27 cellular contexts compared by ENCODE assay signal in genomic region chr7:102119925-102120324, GRCh38.
DNase-seq lines count a peak whose midpoint lies in the region; ATAC-seq and TF ChIP-seq lines count a peak whose summit lies in the region.
"Had no signal": no experiment of that assay in that cellular context is flagged by ENCODE, and none has a peak within 500 bp of the region (broad histone marks: within the 10 kb centered on the region; RNA-seq: fewer than 3 reads in every experiment).

No MANE protein-coding gene starts in this region.

- POLR2A ChIA-PET in WTC11 (lab: Charles Lee) = no interaction called here

- H3K4me3 Mint-ChIP-seq in WTC11 = no peak overlapping the region
- H3K4me3 Mint-ChIP-seq: activated CD4-positive, alpha-beta T cell treated with anti-CD3 and anti-CD28 coated beads for 36 hours; activated CD8-positive, alpha-beta T cell treated with anti-CD3 and anti-CD28 coated beads, Interleukin-2, amount 10 ng/mL, durations not matched to agents 7 days and 5 days; CD4-positive, CD25-positive, alpha-beta regulatory T cell; effector memory CD8-positive, alpha-beta T cell; naive thymus-derived CD8-positive, alpha-beta T cell; T-helper 2 cell treated with Interferon-gamma antibody and Interleukin-4, amounts not matched to agents 5 μg/mL and 100 μg/mL, for 36 hours had no signal

- no peaks in the 10 kb centered on the region for H3K27me3 Mint-ChIP-seq in WTC11 (ENCODE audit: low read depth)
- H3K27me3 Mint-ChIP-seq: activated CD4-positive, alpha-beta T cell treated with anti-CD3 and anti-CD28 coated beads for 36 hours; CD4-positive, CD25-positive, alpha-beta regulatory T cell; effector memory CD8-positive, alpha-beta T cell; naive thymus-derived CD8-positive, alpha-beta T cell had no signal

- DNase-seq in Ammon's horn (ENCODE audit: low spot score) = peak; percentile 20
- DNase-seq in WTC11 (ENCODE audit: low spot score) = no peak
- DNase-seq in islet precursor cell = peak; percentile 61
- DNase-seq in sciatic nerve (ENCODE audit: low spot score) = no peak
- no peak for DNase-seq in left lung
- DNase-seq: activated CD4-positive, alpha-beta T cell treated with anti-CD3 and anti-CD28 coated beads for 36 hours; activated CD8-positive, alpha-beta T cell treated with anti-CD3 and anti-CD28 coated beads, Interleukin-2, amount 10 ng/mL, durations not matched to agents 7 days and 5 days; CD4-positive, CD25-positive, alpha-beta regulatory T cell; cortex of kidney; effector memory CD8-positive, alpha-beta T cell; erythroblast; Karpas-422; naive thymus-derived CD8-positive, alpha-beta T cell; NCI-H1417; NCI-H2029; NCI-H524; NK-92 treated with Interleukin-12 subunit alpha and Interleukin-12 subunit beta, amount 100 ng/mL, for 24 hours; PC-3; stimulated activated naive CD4-positive, alpha-beta T cell had no signal

- peak overlapping the region in 1 of 2 donors; percentile 73 for H3K27ac ChIP-seq in left lung
- H3K27ac ChIP-seq: suprapubic skin had no signal

- TF ChIP-seq CTCF in WTC11 (IDR thresholded peaks at IDR 0.05) (no peak), left lung (IDR thresholded peaks at IDR 0.05) (no peak)

- H3K4me1 ChIP-seq in left lung = peaks cover 7 to 30% of the 10 kb centered on the region in 2 donors

- CTCF ChIA-PET in WTC11 (lab: Charles Lee) = interaction anchor here (0.8 kb wide), 1 partner anchor 8 kb away, joined by 3 read pairs; no protein-coding TSS in a partner anchor

- H3K9me3 Mint-ChIP-seq in WTC11 = no peaks in the 10 kb centered on the region
- H3K9me3 Mint-ChIP-seq: activated naive CD4-positive, alpha-beta T cell treated with anti-CD3 and anti-CD28 coated beads, Interleukin-2, amount 50 U/mL, for 72 hours; activated T-helper 2 cell treated with anti-CD3 and anti-CD28 coated beads, Interferon-gamma antibody, Interleukin-2, Interleukin-4, amounts not matched to agents 10 μg/mL and 5 μg/mL and 100 μg/mL, durations not matched to agents 14 hours and 24 hours and 36 hours; effector memory CD8-positive, alpha-beta T cell; naive thymus-derived CD8-positive, alpha-beta T cell; T-helper 2 cell treated with Interferon-gamma antibody and Interleukin-4, amounts not matched to agents 5 μg/mL and 100 μg/mL, for 36 hours had no signal

- H3K9me3 ChIP-seq in left lung = no peaks in the 10 kb centered on the region
- H3K9me3 ChIP-seq: HAP-1, suprapubic skin had no signal

- peaks cover 32% of the 10 kb centered on the region for H3K4me1 Mint-ChIP-seq in WTC11

- H3K36me3 Mint-ChIP-seq in WTC11 = peaks cover 19% of the 10 kb centered on the region

- H3K4me3 ChIP-seq in left lung = no peak overlapping the region
- H3K4me3 ChIP-seq: HAP-1, suprapubic skin had no signal

- ATAC-seq in WTC11 = no peak
- ATAC-seq in sciatic nerve = peak; percentile 20
- ATAC-seq in HG03175 (IDR thresholded peaks at IDR 0.05; ENCODE audit: unreplicated experiment) = no peak
- no peak for ATAC-seq in GM21717 (IDR thresholded peaks at IDR 0.05; ENCODE audit: unreplicated experiment)
- no peak for ATAC-seq in GM18873 (IDR thresholded peaks at IDR 0.05; ENCODE audit: low FRiP score, unreplicated experiment)
- no peak for ATAC-seq in left lung
- ATAC-seq: activated CD4-positive, alpha-beta T cell treated with anti-CD3 and anti-CD28 coated beads for 36 hours; activated CD8-positive, alpha-beta T cell treated with anti-CD3 and anti-CD28 coated beads, Interleukin-2, amount 10 ng/mL, durations not matched to agents 7 days and 5 days; activated naive CD4-positive, alpha-beta T cell treated with anti-CD3 and anti-CD28 coated beads, Interleukin-2, amount 50 U/mL, for 72 hours; effector memory CD8-positive, alpha-beta T cell; naive thymus-derived CD8-positive, alpha-beta T cell; PC-3 had no signal

- no peaks in the 10 kb centered on the region for H3K27me3 ChIP-seq in left lung
- H3K27me3 ChIP-seq: suprapubic skin had no signal

- peaks cover 0 to 33% of the 10 kb centered on the region in 2 donors for H3K36me3 ChIP-seq in left lung

- intact Hi-C loops in sciatic nerve (cut with DNase I) (no loop called here), left lung (cut with DNase I) (no loop called here)

- peak overlapping the region; percentile 78; the same call in 1 of the 2 replicates for H3K27ac Mint-ChIP-seq in WTC11
- H3K27ac Mint-ChIP-seq: activated CD4-positive, alpha-beta T cell treated with anti-CD3 and anti-CD28 coated beads for 36 hours; activated CD8-positive, alpha-beta T cell treated with anti-CD3 and anti-CD28 coated beads, Interleukin-2, amount 10 ng/mL, durations not matched to agents 7 days and 5 days; activated naive CD4-positive, alpha-beta T cell treated with anti-CD3 and anti-CD28 coated beads, Interleukin-2, amount 50 U/mL, for 72 hours; activated T-helper 2 cell treated with anti-CD3 and anti-CD28 coated beads, Interferon-gamma antibody, Interleukin-2, Interleukin-4, amounts not matched to agents 10 μg/mL and 5 μg/mL and 100 μg/mL, durations not matched to agents 14 hours and 24 hours and 36 hours; effector memory CD8-positive, alpha-beta T cell; T-helper 2 cell treated with Interferon-gamma antibody and Interleukin-4, amounts not matched to agents 5 μg/mL and 100 μg/mL, for 36 hours had no signal

TF ChIP-seq in WTC11, 78 proteins besides CTCF, POLR2A, EP300 and RAD21:
- no peak for TF ChIP-seq ZBTB43 (CRISPR knock-in tag; IDR thresholded peaks at IDR 0.05)
- TF ChIP-seq NR1H2 (CRISPR knock-in tag; IDR thresholded peaks at IDR 0.05) = no peak

Comparison
In these comparisons a context has a peak if more than half of its experiments do, and no peak if none do; other contexts are left out.
1. DNase-seq: peak in Ammon's horn (single experiment) and islet precursor cell (single experiment); none in WTC11 (single experiment), sciatic nerve (single experiment) and left lung (0 of 2).